19 cellular contexts compared by ENCODE assay signal in the genomic region with DNA sequence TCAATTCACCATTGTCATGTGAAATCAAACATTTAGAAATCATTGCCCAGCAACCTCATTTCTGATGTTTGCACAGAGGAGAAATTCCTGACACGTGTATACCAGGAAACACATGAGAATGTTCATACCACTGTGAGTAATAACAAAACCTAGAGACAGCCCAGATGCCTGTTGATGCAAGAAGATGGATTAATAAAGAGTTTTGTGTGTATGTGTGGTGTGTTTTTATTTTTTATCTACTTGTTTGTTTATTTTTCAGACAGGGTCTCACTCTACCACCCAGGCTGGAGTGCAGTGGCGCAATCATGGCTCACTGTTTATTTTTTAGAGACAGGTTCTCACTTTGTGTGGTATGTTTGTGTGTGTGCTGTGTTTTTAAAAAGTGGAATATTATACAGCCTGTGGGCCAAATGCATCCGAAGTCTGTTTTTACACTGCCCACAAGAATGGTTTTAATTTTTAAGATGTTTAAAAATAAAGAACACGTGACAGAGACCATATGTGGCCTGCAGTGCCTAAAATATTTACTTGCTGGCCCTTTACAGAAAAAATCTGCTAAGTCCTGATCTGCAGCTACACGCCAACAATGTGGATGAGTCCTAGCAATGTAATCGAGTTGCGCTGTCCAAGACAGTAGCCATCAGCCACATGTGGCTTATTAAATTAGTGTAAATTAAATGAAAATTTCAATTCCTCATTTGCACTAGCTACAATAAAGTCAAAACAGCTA. TPM values are rescaled to one million over a fixed set of nuclear protein-coding genes. Genes with fewer than 3 reads are reported as not detected.
A peak's percentile ranks its signal among the peaks of the same experiment; 100 is the strongest.
DNase-seq lines count a peak whose midpoint lies in the region; ATAC-seq, FAIRE-seq and TF ChIP-seq lines count a peak whose summit lies in the region.
"Had no signal": no experiment of that assay in that cellular context is flagged by ENCODE, and none has a peak within 500 bp of the region (broad histone marks: within the 10 kb centered on the region; RNA-seq: fewer than 3 reads in every experiment).

No MANE protein-coding gene starts in this region.

- H3K4me3 Mint-ChIP-seq in HFFc6 (no peak overlapping the region), astrocyte (ENCODE audit: unreplicated experiment) (no peak overlapping the region)
- no peak overlapping the region for H3K4me3 Mint-ChIP-seq in activated T-helper 1 cell treated with anti-CD3 and anti-CD28 coated beads, Interleukin-12 subunit alpha, Interleukin-12 subunit beta, Interleukin-2, Interleukin-4 antibody, amounts not matched to agents 30 ng/mL and 10 ng/mL and 1 ng/mL, durations not matched to agents 14 hours and 24 hours and 36 hours
- H3K4me3 Mint-ChIP-seq: activated T-cell treated with anti-CD3 and anti-CD28 coated beads, Interleukin-2, amount 50 U/mL, for 4 hours; CD14-positive monocyte; stimulated activated effector memory CD8-positive, alpha-beta T cell treated with anti-CD3 and anti-CD28 coated beads, Interleukin-12 subunit alpha, Interleukin-12 subunit beta, amount 100 ng/mL, for 72 hours had no signal

- H3K27ac ChIP-seq in C4-2B (peak overlapping the region; percentile 32; the same call in 1 of the 2 replicates), astrocyte (ENCODE audit: low read depth, low read length) (peak overlapping the region; percentile 31), hepatocyte (peak overlapping the region; percentile 42)
- H3K27ac ChIP-seq: lower lobe of right lung, upper lobe of left lung had no signal

- no peak overlapping the region for H2AFZ ChIP-seq in astrocyte (ENCODE audit: low read depth, low read length)
- H2AFZ ChIP-seq in hepatocyte = no peak overlapping the region

- H3K9me3 ChIP-seq in astrocyte (ENCODE audit: insufficient read depth, low read depth, low read length) (no peaks in the 10 kb centered on the region), hepatocyte (ENCODE audit: low read depth) (no peaks in the 10 kb centered on the region)
- H3K9me3 ChIP-seq: ascending aorta, heart right ventricle, lower lobe of right lung, sigmoid colon, upper lobe of left lung had no signal

- TF ChIP-seq CTCF in C4-2B (conservative IDR thresholded peaks at IDR 0.05) (no peak), HFFc6 (IDR thresholded peaks at IDR 0.05) (no peak), astrocyte (IDR thresholded peaks at IDR 0.05; ENCODE audit: insufficient read depth, low read depth, low read length) (no peak), hepatocyte (IDR thresholded peaks at IDR 0.05; ENCODE audit: poor library complexity) (no peak)

- no peaks in the 10 kb centered on the region for H3K27me3 ChIP-seq in astrocyte (ENCODE audit: insufficient read depth, low read length)
- no peaks in the 10 kb centered on the region for H3K27me3 ChIP-seq in hepatocyte
- H3K27me3 ChIP-seq: ascending aorta, sigmoid colon, upper lobe of left lung had no signal

- 79% methylated on average over 7 of the region's 7 CpGs for WGBS in hepatocyte (ENCODE audit: low lambda C conversion rate, missing lambda C conversion rate)

- FAIRE-seq in astrocyte (lab: Jason Lieb, UNC) = peak; percentile 96

- H3K27me3 Mint-ChIP-seq in HFFc6 (ENCODE audit: insufficient read depth) (no peaks in the 10 kb centered on the region; the same call in 1 of the 2 replicates), astrocyte (ENCODE audit: low read depth, unreplicated experiment) (no peaks in the 10 kb centered on the region)
- no peaks in the 10 kb centered on the region for H3K27me3 Mint-ChIP-seq in activated T-helper 1 cell treated with anti-CD3 and anti-CD28 coated beads, Interleukin-12 subunit alpha, Interleukin-12 subunit beta, Interleukin-2, Interleukin-4 antibody, amounts not matched to agents 30 ng/mL and 10 ng/mL and 1 ng/mL, durations not matched to agents 14 hours and 24 hours and 36 hours (ENCODE audit: insufficient read depth)

- DNase-seq in HFFc6 (peak; percentile 18), astrocyte (ENCODE audit: low read depth) (peak; percentile 43), hepatocyte (ENCODE audit: low spot score) (no peak), head of caudate nucleus (no peak)
- no peak for DNase-seq in activated T-helper 1 cell treated with anti-CD3 and anti-CD28 coated beads, Interleukin-12 subunit alpha, Interleukin-12 subunit beta, Interleukin-2, Interleukin-4 antibody, amounts not matched to agents 30 ng/mL and 10 ng/mL and 1 ng/mL, durations not matched to agents 14 hours and 24 hours and 36 hours (ENCODE audit: low spot score)
- DNase-seq: activated T-cell treated with anti-CD3 and anti-CD28 coated beads, Interleukin-2, amount 50 U/mL, for 4 hours; effector CD4-positive, alpha-beta T cell; heart right ventricle; lower lobe of right lung; NCI-H1436; sigmoid colon; stimulated activated CD4-positive, alpha-beta T cell treated with anti-CD3 and anti-CD28 coated beads, Interleukin-4, amount 100 ng/mL, for 24 hours; upper lobe of left lung had no signal

- ATAC-seq in GM19035 (IDR thresholded peaks at IDR 0.05; ENCODE audit: unreplicated experiment) = no peak
- ATAC-seq in HG03095 (IDR thresholded peaks at IDR 0.05; ENCODE audit: unreplicated experiment) = no peak

- H3K4me2 ChIP-seq in astrocyte (ENCODE audit: low read length) (no peak overlapping the region), hepatocyte (no peak overlapping the region)

- no peak overlapping the region for H3K9ac ChIP-seq in astrocyte (ENCODE audit: low read length)

- H3K4me3 ChIP-seq in astrocyte (ENCODE audit: insufficient read depth, low read depth, low read length) (no peak overlapping the region), hepatocyte (no peak overlapping the region)
- H3K4me3 ChIP-seq: ascending aorta, heart right ventricle, lower lobe of right lung, sigmoid colon, upper lobe of left lung had no signal

- H4K20me1 ChIP-seq in astrocyte (ENCODE audit: insufficient read depth, low read length) (no peaks in the 10 kb centered on the region), hepatocyte (ENCODE audit: insufficient read depth, poor library complexity, severe bottlenecking) (no peaks in the 10 kb centered on the region)

- intact Hi-C loops in head of caudate nucleus (cut with DNase I) = no loop called here
- intact Hi-C loops in activated T-helper 1 cell treated with anti-CD3 and anti-CD28 coated beads, Interleukin-12 subunit alpha, Interleukin-12 subunit beta, Interleukin-2, Interleukin-4 antibody, amounts not matched to agents 30 ng/mL and 10 ng/mL and 1 ng/mL, durations not matched to agents 14 hours and 24 hours and 36 hours (cut with micrococcal nuclease) = loop anchor here (1.0 to 5.0 kb wide), 3 partner anchors 38 to 67 kb away; a partner anchor contains a TSS

- peaks cover 24% of the 10 kb centered on the region for H3K4me1 ChIP-seq in astrocyte (ENCODE audit: insufficient read depth, low read length)
- H3K4me1 ChIP-seq in hepatocyte (ENCODE audit: insufficient read depth) = peaks cover 5% of the 10 kb centered on the region
- H3K4me1 ChIP-seq: lower lobe of right lung had no signal

- H3K36me3 ChIP-seq in astrocyte (ENCODE audit: insufficient read depth, low read length) (no peaks in the 10 kb centered on the region), hepatocyte (replicated peaks; ENCODE audit: insufficient read depth, low read depth) (no peaks in the 10 kb centered on the region)

- peak overlapping the region; percentile 61 for H3K27ac Mint-ChIP-seq in HFFc6
- no peak overlapping the region for H3K27ac Mint-ChIP-seq in astrocyte (ENCODE audit: unreplicated experiment)
- no peak overlapping the region for H3K27ac Mint-ChIP-seq in activated T-helper 1 cell treated with anti-CD3 and anti-CD28 coated beads, Interleukin-12 subunit alpha, Interleukin-12 subunit beta, Interleukin-2, Interleukin-4 antibody, amounts not matched to agents 30 ng/mL and 10 ng/mL and 1 ng/mL, durations not matched to agents 14 hours and 24 hours and 36 hours
- H3K27ac Mint-ChIP-seq: stimulated activated effector memory CD8-positive, alpha-beta T cell treated with anti-CD3 and anti-CD28 coated beads, Interleukin-12 subunit alpha, Interleukin-12 subunit beta, amount 100 ng/mL, for 72 hours had no signal

- H3K9me2 ChIP-seq in hepatocyte (replicated peaks; ENCODE audit: insufficient read depth) = no peaks in the 10 kb centered on the region

- H3K79me2 ChIP-seq in astrocyte (ENCODE audit: insufficient read depth, low read length) (no peaks in the 10 kb centered on the region), hepatocyte (no peaks in the 10 kb centered on the region)

- H3K36me3 Mint-ChIP-seq in HFFc6 (ENCODE audit: low read depth) (peaks cover 9% of the 10 kb centered on the region), astrocyte (ENCODE audit: low read depth, unreplicated experiment) (no peaks in the 10 kb centered on the region)
- peaks cover 13% of the 10 kb centered on the region for H3K36me3 Mint-ChIP-seq in activated T-helper 1 cell treated with anti-CD3 and anti-CD28 coated beads, Interleukin-12 subunit alpha, Interleukin-12 subunit beta, Interleukin-2, Interleukin-4 antibody, amounts not matched to agents 30 ng/mL and 10 ng/mL and 1 ng/mL, durations not matched to agents 14 hours and 24 hours and 36 hours (ENCODE audit: low read depth)

- no peaks in the 10 kb centered on the region for H3K9me3 Mint-ChIP-seq in HFFc6
- no peaks in the 10 kb centered on the region for H3K9me3 Mint-ChIP-seq in astrocyte (ENCODE audit: unreplicated experiment)
- no peaks in the 10 kb centered on the region for H3K9me3 Mint-ChIP-seq in activated T-helper 1 cell treated with anti-CD3 and anti-CD28 coated beads, Interleukin-12 subunit alpha, Interleukin-12 subunit beta, Interleukin-2, Interleukin-4 antibody, amounts not matched to agents 30 ng/mL and 10 ng/mL and 1 ng/mL, durations not matched to agents 14 hours and 24 hours and 36 hours
- H3K9me3 Mint-ChIP-seq: activated T-cell treated with anti-CD3 and anti-CD28 coated beads, Interleukin-2, amount 50 U/mL, for 4 hours; stimulated activated effector memory CD8-positive, alpha-beta T cell treated with anti-CD3 and anti-CD28 coated beads, Interleukin-12 subunit alpha, Interleukin-12 subunit beta, amount 100 ng/mL, for 72 hours had no signal

- H3K4me1 Mint-ChIP-seq in HFFc6 (ENCODE audit: low read depth) (peaks cover 36% of the 10 kb centered on the region), astrocyte (ENCODE audit: low read depth, unreplicated experiment) (peaks cover 17% of the 10 kb centered on the region)
- H3K4me1 Mint-ChIP-seq in activated T-helper 1 cell treated with anti-CD3 and anti-CD28 coated beads, Interleukin-12 subunit alpha, Interleukin-12 subunit beta, Interleukin-2, Interleukin-4 antibody, amounts not matched to agents 30 ng/mL and 10 ng/mL and 1 ng/mL, durations not matched to agents 14 hours and 24 hours and 36 hours (ENCODE audit: low read depth) = peaks cover 16% of the 10 kb centered on the region

RNA-seq across cellular contexts. Expression of a gene that starts 39.2 kb away (rescaled TPM):
- 1 to 10 TPM; 6.8 to 7.8 (median 7.1) TPM for total RNA-seq in HFFc6 (2021; fragmentation: NEBNext Ultra II Directional; extraction: Animal tissue kit (Norgen Biotek cat#: 25700))
- total RNA-seq in astrocyte = 8.1 and 9.8 TPM in 2 replicates
- total RNA-seq in hepatocyte = 23.4 and 24.0 TPM in 2 replicates
- 9.7 and 11.4 TPM in 2 replicates for polyA plus RNA-seq in hepatocyte
- total RNA-seq in activated T-helper 1 cell treated with anti-CD3 and anti-CD28 coated beads, Interleukin-12 subunit alpha, Interleukin-12 subunit beta, Interleukin-2, Interleukin-4 antibody, amounts not matched to agents 30 ng/mL and 10 ng/mL and 1 ng/mL, durations not matched to agents 14 hours and 24 hours and 36 hours = 23.8 and 25.4 TPM in 2 replicates

RNA-seq across cellular contexts. Expression of a gene that starts 44.7 kb away (rescaled TPM):
- 100 to 1,000 TPM in 4 of 6 experiments, 10 to 100 TPM in 2; 83.4 to 121 (median 110) TPM for total RNA-seq in HFFc6 (2021; fragmentation: NEBNext Ultra II Directional; extraction: Animal tissue kit (Norgen Biotek cat#: 25700))
- total RNA-seq in astrocyte = 77.6 and 86.1 TPM in 2 replicates
- total RNA-seq in hepatocyte = 170 and 185 TPM in 2 replicates
- polyA plus RNA-seq in hepatocyte = 260 and 263 TPM in 2 replicates
- 127 and 134 TPM in 2 replicates for total RNA-seq in activated T-helper 1 cell treated with anti-CD3 and anti-CD28 coated beads, Interleukin-12 subunit alpha, Interleukin-12 subunit beta, Interleukin-2, Interleukin-4 antibody, amounts not matched to agents 30 ng/mL and 10 ng/mL and 1 ng/mL, durations not matched to agents 14 hours and 24 hours and 36 hours

Comparison
In these comparisons a context has a peak if more than half of its experiments do, and no peak if none do; other contexts are left out.
1. DNase-seq: peak in HFFc6 (single experiment) and astrocyte (single experiment); none in hepatocyte (single experiment), head of caudate nucleus (0 of 42) and activated T-helper 1 cell treated with anti-CD3 and anti-CD28 coated beads, Interleukin-12 subunit alpha, Interleukin-12 subunit beta, Interleukin-2, Interleukin-4 antibody, amounts not matched to agents 30 ng/mL and 10 ng/mL and 1 ng/mL, durations not matched to agents 14 hours and 24 hours and 36 hours (single experiment).
2. Peak in every context shown above with its lines, with median percentiles within 50 percentile points of each other: H3K27ac ChIP-seq.